In the genomic region with DNA sequence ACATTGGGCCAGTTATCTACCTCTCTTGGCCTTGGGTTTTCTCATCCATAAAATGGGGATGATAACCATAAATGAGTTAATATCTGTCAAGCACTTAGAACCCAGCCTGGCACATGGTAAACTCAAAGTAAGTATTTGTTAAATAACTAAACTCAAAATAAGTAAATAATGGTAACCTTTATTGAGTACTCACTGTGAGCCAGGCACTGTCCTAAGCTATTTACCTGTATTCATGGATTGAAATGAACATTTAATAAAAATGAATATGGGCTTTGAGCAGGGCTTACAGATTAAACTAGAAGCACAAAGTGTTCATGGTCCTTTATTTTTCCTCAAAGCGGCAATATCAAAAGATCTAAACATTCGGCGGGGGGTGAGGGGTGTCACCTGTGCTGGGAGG, we compare ENCODE assay signal across 25 cellular contexts.
"Had no signal": no experiment of that assay in that cellular context is flagged by ENCODE, and none has a peak within 500 bp of the region (broad histone marks: within the 10 kb centered on the region; RNA-seq: fewer than 3 reads in every experiment).

No MANE protein-coding gene starts in this region.

- H3K36me3 ChIP-seq: left ventricle myocardium inferior, pancreas, right atrium auricular region, thoracic aorta, vagina had no signal

- H3K4me3 Mint-ChIP-seq: activated CD4-positive, alpha-beta memory T cell treated with anti-CD3 and anti-CD28 coated beads for 36 hours; activated CD4-positive, alpha-beta T cell treated with anti-CD3 and anti-CD28 coated beads, Interleukin-2, amount 10 ng/mL, durations not matched to agents 24 days and 14 days; activated naive CD4-positive, alpha-beta T cell treated with anti-CD3 and anti-CD28 coated beads, Interleukin-2, amount 50 U/mL, for 24 hours; activated naive CD8-positive, alpha-beta T cell treated with anti-CD3 and anti-CD28 coated beads, Interleukin-2, amount 50 U/mL, for 24 hours; stimulated activated naive CD8-positive, alpha-beta T cell treated with anti-CD3 and anti-CD28 coated beads, Interleukin-15, Interleukin-2, amounts not matched to agents 100 ng/mL and 50 ng/mL, for 24 hours; type B pancreatic cell had no signal

- H3K36me3 Mint-ChIP-seq: activated CD4-positive, alpha-beta memory T cell treated with anti-CD3 and anti-CD28 coated beads for 36 hours; activated naive CD4-positive, alpha-beta T cell treated with anti-CD3 and anti-CD28 coated beads, Interleukin-2, amount 50 U/mL, for 24 hours; type B pancreatic cell had no signal

- H3K27me3 ChIP-seq: esophagus squamous epithelium, pancreas, right atrium auricular region, spleen, vagina had no signal

- H3K27ac Mint-ChIP-seq: activated CD4-positive, alpha-beta memory T cell treated with anti-CD3 and anti-CD28 coated beads for 36 hours; activated CD4-positive, alpha-beta T cell treated with anti-CD3 and anti-CD28 coated beads, Interleukin-2, amount 10 ng/mL, durations not matched to agents 24 days and 14 days; activated naive CD8-positive, alpha-beta T cell treated with anti-CD3 and anti-CD28 coated beads, Interleukin-2, amount 50 U/mL, for 24 hours; nephron progenitor cell; stimulated activated naive CD8-positive, alpha-beta T cell treated with anti-CD3 and anti-CD28 coated beads, Interleukin-15, Interleukin-2, amounts not matched to agents 100 ng/mL and 50 ng/mL, for 24 hours had no signal

- H3K27me3 Mint-ChIP-seq: activated CD4-positive, alpha-beta memory T cell treated with anti-CD3 and anti-CD28 coated beads for 36 hours; activated CD4-positive, alpha-beta T cell treated with anti-CD3 and anti-CD28 coated beads, Interleukin-2, amount 10 ng/mL, durations not matched to agents 24 days and 14 days; activated naive CD4-positive, alpha-beta T cell treated with anti-CD3 and anti-CD28 coated beads, Interleukin-2, amount 50 U/mL, for 24 hours; activated naive CD8-positive, alpha-beta T cell treated with anti-CD3 and anti-CD28 coated beads, Interleukin-2, amount 50 U/mL, for 24 hours; stimulated activated naive CD8-positive, alpha-beta T cell treated with anti-CD3 and anti-CD28 coated beads, Interleukin-15, Interleukin-2, amounts not matched to agents 100 ng/mL and 50 ng/mL, for 24 hours; type B pancreatic cell had no signal

- DNase-seq: activated CD4-positive, alpha-beta memory T cell treated with anti-CD3 and anti-CD28 coated beads for 36 hours; activated CD4-positive, alpha-beta T cell treated with anti-CD3 and anti-CD28 coated beads, Interleukin-2, amount 10 ng/mL, durations not matched to agents 24 days and 14 days; activated CD4-positive, CD25-positive, alpha-beta regulatory T cell treated with anti-CD3 and anti-CD28 coated beads, Interleukin-2, amount 50 U/mL, for 72 hours; activated CD8-positive, alpha-beta memory T cell treated with anti-CD3 and anti-CD28 coated beads, Interleukin-2, amount 50 U/mL, for 4 hours; activated naive CD8-positive, alpha-beta T cell treated with anti-CD3 and anti-CD28 coated beads, Interleukin-2, amount 50 U/mL, for 24 hours; activated T-cell treated with anti-CD3 and anti-CD28 coated beads, Interleukin-2, amount 50 U/mL, for 1 hour; amygdala; central memory CD4-positive, alpha-beta T cell; esophagus squamous epithelium; foreskin melanocyte; left ventricle myocardium inferior; nephron progenitor cell; nucleus accumbens; pancreas; stimulated activated CD4-positive, alpha-beta T cell treated with anti-CD3 and anti-CD28 coated beads, Interleukin-2, amount 100 ng/mL, for 48 hours; WERI-Rb-1 had no signal

- H3K9me3 Mint-ChIP-seq: activated CD4-positive, alpha-beta memory T cell treated with anti-CD3 and anti-CD28 coated beads for 36 hours; activated CD4-positive, alpha-beta T cell treated with anti-CD3 and anti-CD28 coated beads, Interleukin-2, amount 10 ng/mL, durations not matched to agents 24 days and 14 days; activated naive CD4-positive, alpha-beta T cell treated with anti-CD3 and anti-CD28 coated beads, Interleukin-2, amount 50 U/mL, for 24 hours; activated naive CD8-positive, alpha-beta T cell treated with anti-CD3 and anti-CD28 coated beads, Interleukin-2, amount 50 U/mL, for 24 hours; nephron progenitor cell; stimulated activated naive CD8-positive, alpha-beta T cell treated with anti-CD3 and anti-CD28 coated beads, Interleukin-15, Interleukin-2, amounts not matched to agents 100 ng/mL and 50 ng/mL, for 24 hours; type B pancreatic cell had no signal

- H3K9me3 ChIP-seq: esophagus squamous epithelium, left ventricle myocardium inferior, mucosa of descending colon, pancreas, right atrium auricular region, spleen, thoracic aorta, vagina had no signal

- H3K4me1 Mint-ChIP-seq: activated CD4-positive, alpha-beta T cell treated with anti-CD3 and anti-CD28 coated beads, Interleukin-2, amount 10 ng/mL, durations not matched to agents 24 days and 14 days had no signal

- H3K4me1 ChIP-seq: left ventricle myocardium inferior, pancreas, right atrium auricular region, vagina had no signal

- H3K27ac ChIP-seq: left ventricle myocardium inferior, pancreas, right atrium auricular region, thoracic aorta, vagina had no signal

- ATAC-seq: activated naive CD8-positive, alpha-beta T cell treated with anti-CD3 and anti-CD28 coated beads, Interleukin-2, amount 50 U/mL, for 24 hours; mucosa of descending colon; pancreas had no signal

- H3K4me3 ChIP-seq: esophagus squamous epithelium, left ventricle myocardium inferior, mucosa of descending colon, pancreas, right atrium auricular region, spleen, thoracic aorta, vagina had no signal

- FAIRE-seq: islet of Langerhans, pancreas had no signal
